Comparison of ENCODE assay signal across 16 cellular contexts in genomic region chrX:56499372-56499771, GRCh38.
DNase-seq lines count a peak whose midpoint lies in the region; ATAC-seq and TF ChIP-seq lines count a peak whose summit lies in the region.
"Had no signal": no experiment of that assay in that cellular context is flagged by ENCODE, and none has a peak within 500 bp of the region (broad histone marks: within the 10 kb centered on the region; RNA-seq: fewer than 3 reads in every experiment).

No MANE protein-coding gene starts in this region.

- no peak for ATAC-seq in HG03097 (IDR thresholded peaks at IDR 0.05; ENCODE audit: low FRiP score, unreplicated experiment)
- ATAC-seq: GM12878, HCT116, HepG2 had no signal

- H3K27ac ChIP-seq in RWPE1 = no peak overlapping the region
- peak overlapping the region; percentile 67 for H3K27ac ChIP-seq in epithelial cell of prostate
- H3K27ac ChIP-seq: BLaER1, GM23248 had no signal

- POLR2A ChIA-PET in RWPE1 (lab: Yijun Ruan, JAX; ENCODE audit: low non-redundant PET) = no interaction called here

- TF ChIP-seq CTCF in RWPE1 (conservative IDR thresholded peaks at IDR 0.05; ENCODE audit: low read depth) = no peak

- CTCF ChIA-PET in RWPE1 (lab: Yijun Ruan, JAX) = no interaction called here

- DNase-seq in HPDE6-E6E7 (ENCODE audit: extremely low spot score) = peak; percentile 9
- peak; percentile 10 for DNase-seq in RWPE1 (ENCODE audit: low spot score)
- no peak for DNase-seq in epithelial cell of prostate (ENCODE audit: low read depth, low spot score)
- DNase-seq in mesenteric fat pad (ENCODE audit: low spot score) = peak; percentile 49
- no peak for DNase-seq in COLO668 (lab: John Stamatoyannopoulos, UW; ENCODE audit: unreplicated experiment)
- no peak for DNase-seq in NCI-H1436 treated with DMSO at 0.1 percent for 48 hours (lab: John Stamatoyannopoulos, UW)
- DNase-seq: 8988T; AML-193; CD8-positive, alpha-beta memory T cell; DMS53; GM23248 had no signal

Comparison
In these comparisons a context has a peak if more than half of its experiments do, and no peak if none do; other contexts are left out.
1. DNase-seq: peak in HPDE6-E6E7 (single experiment), RWPE1 (single experiment) and mesenteric fat pad (single experiment); none in epithelial cell of prostate (single experiment), COLO668 (single experiment) and NCI-H1436 treated with DMSO at 0.1 percent for 48 hours (single experiment).